Comparison of ENCODE assay signal across 28 cellular contexts in the genomic region with DNA sequence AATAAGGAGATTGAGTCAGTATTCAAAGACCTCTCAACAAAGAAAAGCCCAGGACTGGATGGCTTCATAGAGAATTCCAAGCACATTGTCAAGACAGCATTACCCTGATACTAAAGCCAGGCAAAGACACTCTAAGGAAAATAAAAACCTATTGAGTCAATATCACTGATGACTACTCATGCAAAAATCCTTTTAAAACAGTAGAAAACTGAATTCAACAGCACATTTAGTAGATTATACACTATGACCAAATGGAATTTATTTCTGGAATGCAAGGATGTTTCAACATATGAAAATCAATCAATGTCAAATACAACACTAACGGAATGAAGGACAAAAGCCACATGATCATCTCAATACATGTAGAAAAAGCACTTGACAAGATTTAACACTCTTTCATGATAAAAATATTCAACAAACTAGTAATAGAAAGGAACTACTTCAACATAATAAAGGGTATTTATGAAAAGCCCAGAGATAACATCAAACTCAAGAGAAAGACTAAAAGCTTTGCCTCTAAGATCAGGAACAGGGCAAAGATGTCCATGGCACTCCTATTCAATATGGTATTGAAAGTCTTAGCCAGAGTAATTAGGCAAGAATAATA.
DNase-seq lines count a peak whose midpoint lies in the region; ATAC-seq and TF ChIP-seq lines count a peak whose summit lies in the region.
"Had no signal": no experiment of that assay in that cellular context is flagged by ENCODE, and none has a peak within 500 bp of the region (broad histone marks: within the 10 kb centered on the region; RNA-seq: fewer than 3 reads in every experiment).

No MANE protein-coding gene starts in this region.

- H3K4me1 ChIP-seq in adipocyte (ENCODE audit: control insufficient read depth, insufficient read depth, low read length) (peaks cover 8% of the 10 kb centered on the region), foreskin keratinocyte (no peaks in the 10 kb centered on the region), transverse colon (no peaks in the 10 kb centered on the region)
- H3K4me1 ChIP-seq: A549, heart left ventricle, pancreas, stomach, thyroid gland had no signal

- H3K27ac ChIP-seq in foreskin keratinocyte (no peak overlapping the region), transverse colon (no peak overlapping the region)
- H3K27ac ChIP-seq: A549, dorsolateral prefrontal cortex, heart left ventricle, HL-60, pancreas, stomach, thyroid gland, WERI-Rb-1 had no signal

- no peak for TF ChIP-seq POLR2A in transverse colon (IDR thresholded peaks at IDR 0.05)

- H3K9me3 ChIP-seq in adipocyte (ENCODE audit: control insufficient read depth, low read length): peaks cover 19% of the 10 kb centered on the region
- H3K9me3 ChIP-seq in transverse colon: peaks cover 6 to 8% of the 10 kb centered on the region in 2 donors
- H3K9me3 ChIP-seq: A549, pancreas, thyroid gland had no signal

- in situ Hi-C loops in transverse colon (cut with MboI; ENCODE audit: low pct_ligation_motif_present in 1 of 4, low pct_unique_long_range_greater_than_20kb in 1 of 4, low sequenced_read_pairs in 3 of 4): no loop called here

- H3K4me3 ChIP-seq in adipocyte (ENCODE audit: low read length) (peak overlapping the region; percentile 44), transverse colon (no peak overlapping the region)
- H3K4me3 ChIP-seq: A549, dorsolateral prefrontal cortex, GM12878, heart left ventricle, lung, mucosa of descending colon, pancreas, stomach, thyroid gland had no signal

- no peak for TF ChIP-seq EP300 in transverse colon (IDR thresholded peaks at IDR 0.05; ENCODE audit: low read depth)

- DNase-seq in AG08395 (ENCODE audit: low spot score) (peak; percentile 11), HS-27A (ENCODE audit: low read depth) (peak; percentile 15), adipocyte (ENCODE audit: low read depth) (no peak), foreskin keratinocyte (peak; percentile 66 to 88), NCI-H2227 (lab: John Stamatoyannopoulos, UW; ENCODE audit: unreplicated experiment) (no peak), transverse colon (no peak)
- DNase-seq: activated CD4-positive, alpha-beta T cell treated with anti-CD3 and anti-CD28 coated beads, Interleukin-2, amount 10 ng/mL, durations not matched to agents 24 days and 14 days; activated naive CD8-positive, alpha-beta T cell treated with anti-CD3 and anti-CD28 coated beads, Interleukin-2, amount 50 U/mL, for 24 hours; activated T-cell treated with anti-CD3 and anti-CD28 coated beads, Interleukin-2, amount 50 U/mL, for 48 hours; dorsolateral prefrontal cortex; heart left ventricle; mucosa of descending colon; NCI-H1092 treated with DMSO at 0.1 percent for 48 hours; NCI-H1930; NCI-H2227 treated with DMSO at 0.1 percent for 48 hours; pancreas; retina; stimulated activated CD4-positive, alpha-beta T cell treated with anti-CD3 and anti-CD28 coated beads, Interleukin-2, amount 100 ng/mL, for 24 hours; stomach; thyroid gland; WERI-Rb-1 had no signal

- no peak for TF ChIP-seq CTCF in foreskin keratinocyte (conservative IDR thresholded peaks at IDR 0.05)
- no peak for TF ChIP-seq CTCF in transverse colon (IDR thresholded peaks at IDR 0.05)

- intact Hi-C loops in transverse colon (cut with DNase I; ENCODE audit: low total_unique reads): no loop called here

- ATAC-seq in foreskin keratinocyte (peak; percentile 18), HG02763 (IDR thresholded peaks at IDR 0.05; ENCODE audit: unreplicated experiment) (no peak), HG03039 (IDR thresholded peaks at IDR 0.05; ENCODE audit: unreplicated experiment) (no peak)
- ATAC-seq: A549; activated naive CD8-positive, alpha-beta T cell treated with anti-CD3 and anti-CD28 coated beads, Interleukin-2, amount 50 U/mL, for 24 hours; GM12878; heart left ventricle; HepG2; mucosa of descending colon; pancreas had no signal

- peak overlapping the region; percentile 29 for H3K9ac ChIP-seq in adipocyte (ENCODE audit: low read length)

- 69 to 78% methylated on average over 1 of the region's 1 CpG for WGBS in transverse colon (ENCODE audit: low coverage in 1 of 2), 2 donors

- H3K36me3 ChIP-seq in adipocyte (ENCODE audit: control insufficient read depth, insufficient read depth, low read length, severe bottlenecking) (no peaks in the 10 kb centered on the region), transverse colon (no peaks in the 10 kb centered on the region)
- H3K36me3 ChIP-seq: heart left ventricle, pancreas, stomach, thyroid gland, WERI-Rb-1 had no signal

- H3K27me3 ChIP-seq in adipocyte (replicated peaks; ENCODE audit: control insufficient read depth, insufficient read depth, low read length) (no peaks in the 10 kb centered on the region), foreskin keratinocyte (no peaks in the 10 kb centered on the region), transverse colon (no peaks in the 10 kb centered on the region)
- H3K27me3 ChIP-seq: dorsolateral prefrontal cortex, heart left ventricle, pancreas, stomach, thyroid gland had no signal

Comparison
In these comparisons a context has a peak if more than half of its experiments do, and no peak if none do; other contexts are left out.
1. DNase-seq: peak in AG08395 (single experiment), HS-27A (single experiment) and foreskin keratinocyte (2 of 2); none in adipocyte (single experiment), NCI-H2227 (single experiment) and transverse colon (single experiment).